Comparison of ENCODE assay signal across 8 cellular contexts in genomic region chr3:179653777-179654117, GRCh38. TPM values are rescaled to one million over a fixed set of nuclear protein-coding genes. Genes with fewer than 3 reads are reported as not detected.
A peak's percentile ranks its signal among the peaks of the same experiment; 100 is the strongest.
DNase-seq lines count a peak whose midpoint lies in the region; ATAC-seq, FAIRE-seq and TF ChIP-seq lines count a peak whose summit lies in the region.

No MANE protein-coding gene starts in this region.

- H3K4me2 ChIP-seq in MM.1S (ENCODE audit: low read depth, low read length) (peak overlapping the region; percentile 82), K562 (ENCODE audit: insufficient read depth, low read length) (peak overlapping the region; percentile 81)

- peaks cover 49% of the 10 kb centered on the region for H3K4me1 Mint-ChIP-seq in CD4-positive, alpha-beta T cell (ENCODE audit: low read depth)

- H3K9me1 ChIP-seq in K562 (ENCODE audit: control insufficient read depth, insufficient read depth, low read length): no peaks in the 10 kb centered on the region

- DNase-seq in CD4-positive, alpha-beta T cell: peak in 3 of 10 experiments; percentile 4 to 10 (median 9)
- DNase-seq in MM.1S: peak; percentile 53
- DNase-seq in K562 (ENCODE audit: extremely low read depth in 1 of 4, low spot score in 3 of 4): no peak
- DNase-seq in lower leg skin (ENCODE audit: low spot score in 2 of 2): peak in 1 of 2 donors; percentile 88
- DNase-seq in suprapubic skin (ENCODE audit: low spot score in 2 of 2): no peak
- no peak for DNase-seq in SK-N-DZ (ENCODE audit: low spot score)
- no peak for DNase-seq in left lobe of liver (ENCODE audit: low spot score)

- TF ChIP-seq POLR2A in K562 (conservative IDR thresholded peaks at IDR 0.05) (no peak), lower leg skin (IDR thresholded peaks at IDR 0.05) (no peak), suprapubic skin (IDR thresholded peaks at IDR 0.05) (no peak)

- H3K27ac ChIP-seq in CD4-positive, alpha-beta T cell (ENCODE audit: low read depth, low read length): peak overlapping the region; percentile 47
- H3K27ac ChIP-seq in MM.1S (ENCODE audit: low read length): peak overlapping the region; percentile 80; the same call in 1 of the 2 replicates
- no peak overlapping the region for H3K27ac ChIP-seq in K562 (ENCODE audit: extremely low read depth, low read depth, low read length)
- H3K27ac ChIP-seq in suprapubic skin: peak overlapping the region; percentile 92

- H3K9ac ChIP-seq in MM.1S (ENCODE audit: low read length) (peak overlapping the region; percentile 89), K562 (ENCODE audit: insufficient read depth in 1 of 2, low read depth in 2 of 2, low read length in 2 of 2) (peak overlapping the region in 1 of 2 experiments; percentile 90; a peak in 2 of 4 replicates)

- WGBS in K562 (ENCODE audit: insufficient coverage, low coverage, missing lambda C conversion rate): 14% methylated on average over 14 of the region's 15 CpGs
- WGBS in lower leg skin, 2 donors: 1 to 2% methylated on average over 15 of the region's 15 CpGs
- under 1% methylated on average over 15 of the region's 15 CpGs for WGBS in suprapubic skin

- peak overlapping the region; percentile 80 for H2AFZ ChIP-seq in MM.1S (ENCODE audit: low read length)
- H2AFZ ChIP-seq in K562 (ENCODE audit: low read depth, low read length): peak overlapping the region; percentile 82; the same call in 1 of the 2 replicates

- CTCF ChIA-PET in CD4-positive, alpha-beta T cell (lab: Charles Lee): no interaction called here
- CTCF ChIA-PET in K562 (lab: Yijun Ruan, JAX; ENCODE audit: low intra/inter-chr PET ratio): no interaction called here

- H3K36me3 Mint-ChIP-seq in CD4-positive, alpha-beta T cell (ENCODE audit: low read depth): peaks cover 8% of the 10 kb centered on the region

- no peaks in the 10 kb centered on the region for H3K9me3 ChIP-seq in CD4-positive, alpha-beta T cell (ENCODE audit: control insufficient read depth, low read length)
- H3K9me3 ChIP-seq in MM.1S (replicated peaks; ENCODE audit: insufficient read depth, low read length) (no peaks in the 10 kb centered on the region), K562 (replicated peaks; ENCODE audit: control insufficient read depth, insufficient read depth, low read depth, low read length) (no peaks in the 10 kb centered on the region), suprapubic skin (no peaks in the 10 kb centered on the region)

- H3K9me2 ChIP-seq in MM.1S (replicated peaks; ENCODE audit: insufficient read depth, low read length): no peaks in the 10 kb centered on the region

- intact Hi-C loops in CD4-positive, alpha-beta T cell (cut with DNase I, micrococcal nuclease): loop anchor here (2.0 to 5.0 kb wide), 2 partner anchors 49 to 949 kb away; partner anchors contain the start of genes MRPL47 (in 1 of the 2), NDUFB5 (in 1 of the 2) and TTC14 (in 1 of the 2)
- intact Hi-C loops in K562 (cut with micrococcal nuclease) (loop anchor here (5.0 to 10.0 kb wide), 2 partner anchors 151 to 949 kb away; partner anchors contain the start of gene TTC14), lower leg skin (cut with DNase I; ENCODE audit: low total_unique reads) (no loop called here)

- no peaks in the 10 kb centered on the region for H3K36me3 ChIP-seq in MM.1S (replicated peaks; ENCODE audit: insufficient read depth, low read length)
- no peaks in the 10 kb centered on the region for H3K36me3 ChIP-seq in K562 (ENCODE audit: control insufficient read depth, insufficient read depth, low read length)
- no peaks in the 10 kb centered on the region for H3K36me3 ChIP-seq in suprapubic skin

- H3K9me3 Mint-ChIP-seq in CD4-positive, alpha-beta T cell: no peaks in the 10 kb centered on the region

- POLR2A ChIA-PET in CD4-positive, alpha-beta T cell (lab: Charles Lee): interaction anchor here (0.6 to 2.5 kb wide), 7 partner anchors 25 to 948 kb away, joined by 3 to 19 read pairs (median 12); partner anchors contain the start of genes ACTL6A, MFN1, MRPL47 and NDUFB5
- POLR2A ChIA-PET in K562 (lab: Yijun Ruan, JAX): interaction anchor here (0.5 to 1.5 kb wide), 2 partner anchors 8 to 144 kb away, joined by 3 to 4 read pairs; no protein-coding TSS in a partner anchor

- no peak for ATAC-seq in CD4-positive, alpha-beta T cell (ENCODE audit: poor library complexity)
- no peak for ATAC-seq in K562
- ATAC-seq in HG02610 (IDR thresholded peaks at IDR 0.05; ENCODE audit: unreplicated experiment): no peak
- ATAC-seq in left lobe of liver: no peak

- H3K27me3 Mint-ChIP-seq in CD4-positive, alpha-beta T cell: no peaks in the 10 kb centered on the region

- TF ChIP-seq RAD21 in K562 (CRISPR knock-in tag; conservative IDR thresholded peaks at IDR 0.05 in 1 of 2, IDR thresholded peaks at IDR 0.05 in 1 of 2): no peak

- H4K20me1 ChIP-seq in MM.1S (ENCODE audit: insufficient read depth, low read length): 0 out of 2 replicates have a peak, but pooled peaks cover 3% of the 10 kb centered on the region
- 0 out of 2 replicates have a peak, but pooled peaks cover 2% of the 10 kb centered on the region for H4K20me1 ChIP-seq in K562 (replicated peaks; ENCODE audit: control insufficient read depth, insufficient read depth, low read length)

- no peak for TF ChIP-seq CTCF in CD4-positive, alpha-beta T cell (IDR thresholded peaks at IDR 0.05)
- TF ChIP-seq CTCF in MM.1S (IDR thresholded peaks at IDR 0.05; ENCODE audit: low read length) (no peak), K562 (IDR thresholded peaks at IDR 0.05 in 2 of 3, conservative IDR thresholded peaks at IDR 0.05 in 1 of 3; ENCODE audit: insufficient read depth in 2 of 3, low read depth in 1 of 3, low read length in 3 of 3) (no peak), lower leg skin (IDR thresholded peaks at IDR 0.05) (no peak), suprapubic skin (IDR thresholded peaks at IDR 0.05) (no peak)

- peak overlapping the region; percentile 91 for H3K27ac Mint-ChIP-seq in CD4-positive, alpha-beta T cell

- H3K4me1 ChIP-seq in MM.1S (ENCODE audit: low read length) (peaks cover 21% of the 10 kb centered on the region; the same call in 1 of the 2 replicates), K562 (replicated peaks in 1 of 2; ENCODE audit: control insufficient read depth in 2 of 2, insufficient read depth in 2 of 2, low read length in 2 of 2) (peaks cover 0 to 18% of the 10 kb centered on the region in 2 experiments; a peak in 3 of 5 replicates), suprapubic skin (peaks cover 10% of the 10 kb centered on the region)

- in situ Hi-C loops in K562 (cut with MboI): no loop called here

- no TSS peak for BruUV-seq in K562 (replicated peaks; lab: Mats Ljungman, UMichigan)

- TF ChIP-seq EP300 in K562 (IDR thresholded peaks at IDR 0.05; ENCODE audit: low read length): no peak
- TF ChIP-seq EP300 in suprapubic skin (IDR thresholded peaks at IDR 0.05): no peak

- FAIRE-seq in K562 (lab: Jason Lieb, UNC): no peak

- peak overlapping the region; percentile 98 for H3K4me3 Mint-ChIP-seq in CD4-positive, alpha-beta T cell

- H3K79me2 ChIP-seq in MM.1S (ENCODE audit: low read length) (peaks cover 52% of the 10 kb centered on the region), K562 (ENCODE audit: control insufficient read depth, insufficient read depth, low read length) (no peaks in the 10 kb centered on the region)

- H3K4me3 ChIP-seq in MM.1S (ENCODE audit: low read length): peak overlapping the region; percentile 90
- peak overlapping the region; percentile 55 for H3K4me3 ChIP-seq in K562
- peak overlapping the region; percentile 83 for H3K4me3 ChIP-seq in lower leg skin (ENCODE audit: low read depth, poor library complexity, severe bottlenecking)
- peak overlapping the region; percentile 84 for H3K4me3 ChIP-seq in suprapubic skin

- H3F3A ChIP-seq in MM.1S (ENCODE audit: insufficient read depth, low read length): peaks cover 23% of the 10 kb centered on the region

- no peaks in the 10 kb centered on the region for H3K27me3 ChIP-seq in CD4-positive, alpha-beta T cell (ENCODE audit: control insufficient read depth, insufficient read depth, low read length)
- 0 out of 2 replicates have a peak, but pooled peaks cover 6% of the 10 kb centered on the region for H3K27me3 ChIP-seq in MM.1S (replicated peaks; ENCODE audit: insufficient read depth, low read length)
- H3K27me3 ChIP-seq in K562 (ENCODE audit: control insufficient read depth in 2 of 2, insufficient read depth in 2 of 2, low read length in 2 of 2): peaks cover 6 to 12% of the 10 kb centered on the region in 2 experiments; a peak in 3 of 5 replicates
- H3K27me3 ChIP-seq in suprapubic skin: no peaks in the 10 kb centered on the region

RNA-seq across cellular contexts. Expression of gene USP13, which starts 0.9 kb away (rescaled TPM):
- 1 to 10 TPM; 4.3 to 4.8 TPM for total RNA-seq in CD4-positive, alpha-beta T cell
- total RNA-seq in K562 (2011; cell fraction: chromatin; rRNA removed; ENCODE audit: low replicate concordance): 3.4 and 5.0 TPM in 2 replicates
- 0.53 and 1.0 TPM in 2 replicates for total RNA-seq in K562 (2011; cell fraction: nucleolus; rRNA removed)
- total RNA-seq in K562 (2011; cell fraction: nucleoplasm; rRNA removed): 1.3 and 2.4 TPM in 2 replicates
- total RNA-seq in K562 (2014; rRNA removed): 0.41 and 0.73 TPM in 2 replicates
- total RNA-seq in K562 (2014; rRNA removed; fragmentation: Illumina TruSeq; extraction: Trizol): 0.51 and 0.73 TPM in 2 replicates
- 0.36 and 0.38 TPM in 2 replicates for total RNA-seq in K562 (2015; rRNA removed; fragmentation: Illumina TruSeq; extraction: Trizol)
- total RNA-seq in K562 (2021): 0.94 and 1.4 TPM in 2 replicates
- polyA plus RNA-seq in K562 (2011; rRNA removed): 1.7 and 2.3 TPM in 2 replicates
- 0.70 and 1.7 TPM in 2 replicates for polyA plus RNA-seq in K562 (2011; cell fraction: cytosol; rRNA removed)
- polyA plus RNA-seq in K562 (2011; cell fraction: nucleus; rRNA removed): 1.4 and 1.9 TPM in 2 replicates
- 0.39 and 0.42 TPM in 2 replicates for polyA plus RNA-seq in K562 (2012)
- polyA plus RNA-seq in K562 (2014; fragmentation: Illumina TruSeq; extraction: Trizol): 0.83 and 0.91 TPM in 2 replicates
- polyA plus RNA-seq in K562 (2014; fragmentation: Nextera tagmentation; extraction: Ambion mirVana): under 1 TPM; 0.11 to 0.18 TPM
- polyA plus RNA-seq in K562 (2014; rRNA removed): 0.74 and 0.82 TPM in 2 replicates
- 3.9 and 5.9 TPM in 2 replicates for polyA minus RNA-seq in K562 (2011; rRNA and poly(A)+ RNA removed)
- 1.9 and 3.8 TPM in 2 replicates for polyA minus RNA-seq in K562 (2011; cell fraction: cytosol; rRNA and poly(A)+ RNA removed)
- 2.3 and 4.3 TPM in 2 replicates for polyA minus RNA-seq in K562 (2011; cell fraction: nucleus; rRNA and poly(A)+ RNA removed)
- total RNA-seq in lower leg skin: 1 to 10 TPM; 1.6 to 9.4 (median 5.8) TPM
- total RNA-seq in suprapubic skin: 1 to 10 TPM; 2.3 to 8.3 (median 5.8) TPM
- polyA plus RNA-seq in SK-N-DZ (2014; cell fraction: cytosol; rRNA removed): 7.7 and 9.1 TPM in 2 replicates
- polyA plus RNA-seq in SK-N-DZ (2014; cell fraction: nucleus; rRNA removed): 5.5 and 9.1 TPM in 2 replicates
- 6.3 TPM for total RNA-seq in left lobe of liver

RNA-seq across cellular contexts. Expression of gene NDUFB5, which starts 49.2 kb away (rescaled TPM):
- total RNA-seq in CD4-positive, alpha-beta T cell: 10 to 100 TPM; 20.3 to 24.2 TPM
- total RNA-seq in K562 (2011; cell fraction: chromatin; rRNA removed; ENCODE audit: low replicate concordance): 26.9 and 87.6 TPM in 2 replicates
- total RNA-seq in K562 (2011; cell fraction: nucleolus; rRNA removed): 21.4 and 23.0 TPM in 2 replicates
- 51.3 and 81.9 TPM in 2 replicates for total RNA-seq in K562 (2011; cell fraction: nucleoplasm; rRNA removed)
- total RNA-seq in K562 (2014; rRNA removed) (166 and 172 TPM in 2 replicates), K562 (2014; rRNA removed; fragmentation: Illumina TruSeq; extraction: Trizol) (207 and 219 TPM in 2 replicates), K562 (2015; rRNA removed; fragmentation: Illumina TruSeq; extraction: Trizol) (145 and 176 TPM in 2 replicates), K562 (2021) (156 and 168 TPM in 2 replicates), lower leg skin (10 to 100 TPM; 61.1 to 92.5 (median 78.3) TPM), suprapubic skin (10 to 100 TPM; 44.8 to 75.9 (median 60.9) TPM), left lobe of liver (49.3 TPM)
- polyA plus RNA-seq in K562 (2011; rRNA removed) (87.1 and 128 TPM in 2 replicates), K562 (2014; fragmentation: Illumina TruSeq; extraction: Trizol) (147 and 166 TPM in 2 replicates), K562 (2014; fragmentation: Nextera tagmentation; extraction: Ambion mirVana) (100 to 1,000 TPM; 412 to 466 TPM), K562 (2014; rRNA removed) (211 and 229 TPM in 2 replicates)
- polyA plus RNA-seq in K562 (2011; cell fraction: cytosol; rRNA removed): 19.9 and 45.0 TPM in 2 replicates
- polyA plus RNA-seq in K562 (2011; cell fraction: nucleus; rRNA removed): 21.4 and 47.7 TPM in 2 replicates
- polyA plus RNA-seq in K562 (2012): 149 and 163 TPM in 2 replicates
- polyA minus RNA-seq in K562 (2011; rRNA and poly(A)+ RNA removed): 37.0 and 53.9 TPM in 2 replicates
- polyA minus RNA-seq in K562 (2011; cell fraction: cytosol; rRNA and poly(A)+ RNA removed): 25.7 and 30.2 TPM in 2 replicates
- 10.1 and 18.0 TPM in 2 replicates for polyA minus RNA-seq in K562 (2011; cell fraction: nucleus; rRNA and poly(A)+ RNA removed)
- polyA plus RNA-seq in SK-N-DZ (2014; cell fraction: cytosol; rRNA removed): 216 and 236 TPM in 2 replicates
- polyA plus RNA-seq in SK-N-DZ (2014; cell fraction: nucleus; rRNA removed): 149 and 176 TPM in 2 replicates

RNA-seq across cellular contexts. Expression of gene MRPL47, which starts 49.3 kb away (rescaled TPM):
- total RNA-seq in CD4-positive, alpha-beta T cell: 10 to 100 TPM; 24.8 to 28.6 TPM
- total RNA-seq in K562 (2011; cell fraction: chromatin; rRNA removed; ENCODE audit: low replicate concordance): 6.0 and 12.3 TPM in 2 replicates
- total RNA-seq in K562 (2011; cell fraction: nucleolus; rRNA removed): 5.3 and 7.0 TPM in 2 replicates
- 9.3 and 12.7 TPM in 2 replicates for total RNA-seq in K562 (2011; cell fraction: nucleoplasm; rRNA removed)
- total RNA-seq in K562 (2014; rRNA removed) (88.2 and 101 TPM in 2 replicates), K562 (2014; rRNA removed; fragmentation: Illumina TruSeq; extraction: Trizol) (143 and 162 TPM in 2 replicates), K562 (2015; rRNA removed; fragmentation: Illumina TruSeq; extraction: Trizol) (110 and 123 TPM in 2 replicates), K562 (2021) (109 and 127 TPM in 2 replicates), lower leg skin (10 to 100 TPM; 10.5 to 19.7 (median 15.7) TPM), suprapubic skin (10 to 100 TPM in 3 of 4 donors, 1 to 10 TPM in 1; 9.6 to 14.5 (median 12.1) TPM), left lobe of liver (11.1 TPM)
- polyA plus RNA-seq in K562 (2011; rRNA removed) (86.1 and 139 TPM in 2 replicates), K562 (2014; fragmentation: Illumina TruSeq; extraction: Trizol) (130 and 141 TPM in 2 replicates), K562 (2014; fragmentation: Nextera tagmentation; extraction: Ambion mirVana) (100 to 1,000 TPM; 396 to 437 TPM), K562 (2014; rRNA removed) (137 and 144 TPM in 2 replicates)
- polyA plus RNA-seq in K562 (2011; cell fraction: cytosol; rRNA removed): 15.6 and 27.7 TPM in 2 replicates
- 10.9 and 21.0 TPM in 2 replicates for polyA plus RNA-seq in K562 (2011; cell fraction: nucleus; rRNA removed)
- polyA plus RNA-seq in K562 (2012): 66.9 and 77.8 TPM in 2 replicates
- polyA minus RNA-seq in K562 (2011; rRNA and poly(A)+ RNA removed): 61.6 and 65.4 TPM in 2 replicates
- polyA minus RNA-seq in K562 (2011; cell fraction: cytosol; rRNA and poly(A)+ RNA removed): 10.6 and 22.7 TPM in 2 replicates
- 4.7 and 12.1 TPM in 2 replicates for polyA minus RNA-seq in K562 (2011; cell fraction: nucleus; rRNA and poly(A)+ RNA removed)
- polyA plus RNA-seq in SK-N-DZ (2014; cell fraction: cytosol; rRNA removed): 93.4 and 97.7 TPM in 2 replicates
- 53.8 and 70.9 TPM in 2 replicates for polyA plus RNA-seq in SK-N-DZ (2014; cell fraction: nucleus; rRNA removed)
